ENCODE assay signal across 14 cellular contexts in genomic region chr1:116454940-116455339, GRCh38.
DNase-seq lines count a peak whose midpoint lies in the region; ATAC-seq and TF ChIP-seq lines count a peak whose summit lies in the region.
"Had no signal": no experiment of that assay in that cellular context is flagged by ENCODE, and none has a peak within 500 bp of the region (broad histone marks: within the 10 kb centered on the region; RNA-seq: fewer than 3 reads in every experiment).

No MANE protein-coding gene starts in this region.

- H3K4me1 ChIP-seq in SK-N-SH (ENCODE audit: control insufficient read depth in 1 of 2, insufficient read depth in 2 of 2, low read depth in 1 of 2, low read length in 1 of 2): peaks cover 0 to 7% of the 10 kb centered on the region in 2 experiments; a peak in 1 of 4 replicates
- no peaks in the 10 kb centered on the region for H3K4me1 ChIP-seq in tibial nerve

- peak overlapping the region; percentile 9 for H3K27ac Mint-ChIP-seq in activated T-helper 17 cell treated with anti-CD3 and anti-CD28 coated beads, Interleukin-2, amount 50 U/mL, for 72 hours

- H3K4me1 Mint-ChIP-seq in activated T-helper 17 cell treated with anti-CD3 and anti-CD28 coated beads, Interleukin-2, amount 50 U/mL, for 72 hours: no peaks in the 10 kb centered on the region
- H3K4me1 Mint-ChIP-seq: CD8-positive, alpha-beta memory T cell had no signal

- POLR2A ChIA-PET in SK-N-SH (lab: Yijun Ruan, JAX): no interaction called here

- H3K9ac ChIP-seq in SK-N-SH: no peak overlapping the region
- H3K9ac ChIP-seq: GM23248 had no signal

- H3K9me3 ChIP-seq in SK-N-SH (no peaks in the 10 kb centered on the region), tibial nerve (no peaks in the 10 kb centered on the region)

- H3K4me2 ChIP-seq in SK-N-SH: no peak overlapping the region

- H3K4me3 ChIP-seq in SK-N-SH (ENCODE audit: low read depth in 2 of 2, low read length in 1 of 2) (no peak overlapping the region), tibial nerve (no peak overlapping the region)
- H3K4me3 ChIP-seq: GM23248 had no signal

- H3K4me3 Mint-ChIP-seq in activated T-helper 17 cell treated with anti-CD3 and anti-CD28 coated beads, Interleukin-2, amount 50 U/mL, for 72 hours: no peak overlapping the region
- H3K4me3 Mint-ChIP-seq: CD8-positive, alpha-beta memory T cell; H9 had no signal

- no peaks in the 10 kb centered on the region for H3K79me2 ChIP-seq in SK-N-SH (ENCODE audit: insufficient read depth)

- H3K27me3 ChIP-seq in SK-N-SH (ENCODE audit: insufficient read depth) (no peaks in the 10 kb centered on the region), tibial nerve (no peaks in the 10 kb centered on the region)

- TF ChIP-seq EP300 in SK-N-SH (IDR thresholded peaks at IDR 0.05; ENCODE audit: borderline replicate concordance in 1 of 2, low read depth in 1 of 2, low read length in 1 of 2) (no peak), tibial nerve (IDR thresholded peaks at IDR 0.05) (no peak)

- no peak for TF ChIP-seq CTCF in SK-N-SH (IDR thresholded peaks at IDR 0.05)
- no peak for TF ChIP-seq CTCF in tibial nerve (IDR thresholded peaks at IDR 0.05)

- H3K27me3 Mint-ChIP-seq in activated T-helper 17 cell treated with anti-CD3 and anti-CD28 coated beads, Interleukin-2, amount 50 U/mL, for 72 hours: no peaks in the 10 kb centered on the region

- no peak for TF ChIP-seq RAD21 in SK-N-SH (IDR thresholded peaks at IDR 0.05; ENCODE audit: low read length)

- no peak for TF ChIP-seq POLR2A in tibial nerve (IDR thresholded peaks at IDR 0.05)

- peak; percentile 8 for DNase-seq in SK-N-SH
- DNase-seq in myocyte (ENCODE audit: low read depth): peak; percentile 26
- no peak for DNase-seq in tibial nerve (ENCODE audit: low spot score in 2 of 2)
- DNase-seq in activated naive CD4-positive, alpha-beta T cell treated with Interleukin-2 at 50 U/mL for 16 hours: no peak
- no peak for DNase-seq in stimulated activated CD8-positive, alpha-beta memory T cell treated with anti-CD3 and anti-CD28 coated beads, Interleukin-4, amount 100 ng/mL, for 48 hours
- no peak for DNase-seq in activated effector memory CD4-positive, alpha-beta T cell treated with Interleukin-2 at 50 U/mL for 16 hours
- DNase-seq: CD8-positive, alpha-beta memory T cell; DMS53; GM23248; H9 had no signal

- H4K20me1 ChIP-seq in SK-N-SH (ENCODE audit: insufficient read depth): no peaks in the 10 kb centered on the region

- H3K36me3 ChIP-seq in SK-N-SH (replicated peaks in 1 of 2; ENCODE audit: control insufficient read depth in 1 of 2, insufficient read depth in 2 of 2, low read length in 1 of 2) (no peaks in the 10 kb centered on the region), tibial nerve (no peaks in the 10 kb centered on the region)

- ATAC-seq in SK-N-SH treated with all-trans-retinoic acid at 6 μM for 48 hours: no peak
- no peak for ATAC-seq in activated T-helper 17 cell treated with anti-CD3 and anti-CD28 coated beads, Interleukin-2, amount 50 U/mL, for 72 hours (replicated peaks)

- CTCF ChIA-PET in SK-N-SH (lab: Yijun Ruan, JAX): interaction anchor here (1.0 to 1.2 kb wide), 4 partner anchors 21 to 30 kb away, joined by 3 to 4 read pairs (median 3); no protein-coding TSS in a partner anchor

- WGBS in SK-N-SH (ENCODE audit: low lambda C conversion rate): 37% methylated on average over 2 of the region's 3 CpGs
- 58 to 76% methylated on average over 2 to 3 of the region's 3 CpGs for WGBS in tibial nerve, 2 donors

- H3K36me3 Mint-ChIP-seq in activated T-helper 17 cell treated with anti-CD3 and anti-CD28 coated beads, Interleukin-2, amount 50 U/mL, for 72 hours (ENCODE audit: low read depth): no peaks in the 10 kb centered on the region
- H3K36me3 Mint-ChIP-seq: CD8-positive, alpha-beta memory T cell had no signal

- H3K9me2 ChIP-seq in SK-N-SH: no peaks in the 10 kb centered on the region

- no peaks in the 10 kb centered on the region for H3F3A ChIP-seq in SK-N-SH (replicated peaks; ENCODE audit: insufficient read depth)

- H3K27ac ChIP-seq in SK-N-SH (ENCODE audit: low read depth in 2 of 2, low read length in 1 of 2) (no peak overlapping the region), tibial nerve (peak overlapping the region in 3 of 4 donors; percentile 25 to 81 (median 79))
- H3K27ac ChIP-seq: 22Rv1, GM23248, HL-60 had no signal

- H2AFZ ChIP-seq in SK-N-SH (ENCODE audit: low read depth): no peak overlapping the region
- H2AFZ ChIP-seq: GM23248 had no signal

- H3K9me3 Mint-ChIP-seq in activated T-helper 17 cell treated with anti-CD3 and anti-CD28 coated beads, Interleukin-2, amount 50 U/mL, for 72 hours: no peaks in the 10 kb centered on the region
- H3K9me3 Mint-ChIP-seq: CD8-positive, alpha-beta memory T cell; H9 had no signal

TF ChIP-seq in SK-N-SH, 30 proteins besides CTCF, POLR2A, EP300 and RAD21:
- no peak for TF ChIP-seq FOXJ3 (CRISPR knock-in tag; IDR thresholded peaks at IDR 0.05)
- no peak for TF ChIP-seq RXRA (IDR thresholded peaks at IDR 0.05; ENCODE audit: borderline replicate concordance, low read depth)
- no peak for TF ChIP-seq RFX5 (IDR thresholded peaks at IDR 0.05; ENCODE audit: low read length)
- TF ChIP-seq SMC3 (IDR thresholded peaks at IDR 0.05; ENCODE audit: low read depth, low read length): no peak
- TF ChIP-seq, protein P1, sequence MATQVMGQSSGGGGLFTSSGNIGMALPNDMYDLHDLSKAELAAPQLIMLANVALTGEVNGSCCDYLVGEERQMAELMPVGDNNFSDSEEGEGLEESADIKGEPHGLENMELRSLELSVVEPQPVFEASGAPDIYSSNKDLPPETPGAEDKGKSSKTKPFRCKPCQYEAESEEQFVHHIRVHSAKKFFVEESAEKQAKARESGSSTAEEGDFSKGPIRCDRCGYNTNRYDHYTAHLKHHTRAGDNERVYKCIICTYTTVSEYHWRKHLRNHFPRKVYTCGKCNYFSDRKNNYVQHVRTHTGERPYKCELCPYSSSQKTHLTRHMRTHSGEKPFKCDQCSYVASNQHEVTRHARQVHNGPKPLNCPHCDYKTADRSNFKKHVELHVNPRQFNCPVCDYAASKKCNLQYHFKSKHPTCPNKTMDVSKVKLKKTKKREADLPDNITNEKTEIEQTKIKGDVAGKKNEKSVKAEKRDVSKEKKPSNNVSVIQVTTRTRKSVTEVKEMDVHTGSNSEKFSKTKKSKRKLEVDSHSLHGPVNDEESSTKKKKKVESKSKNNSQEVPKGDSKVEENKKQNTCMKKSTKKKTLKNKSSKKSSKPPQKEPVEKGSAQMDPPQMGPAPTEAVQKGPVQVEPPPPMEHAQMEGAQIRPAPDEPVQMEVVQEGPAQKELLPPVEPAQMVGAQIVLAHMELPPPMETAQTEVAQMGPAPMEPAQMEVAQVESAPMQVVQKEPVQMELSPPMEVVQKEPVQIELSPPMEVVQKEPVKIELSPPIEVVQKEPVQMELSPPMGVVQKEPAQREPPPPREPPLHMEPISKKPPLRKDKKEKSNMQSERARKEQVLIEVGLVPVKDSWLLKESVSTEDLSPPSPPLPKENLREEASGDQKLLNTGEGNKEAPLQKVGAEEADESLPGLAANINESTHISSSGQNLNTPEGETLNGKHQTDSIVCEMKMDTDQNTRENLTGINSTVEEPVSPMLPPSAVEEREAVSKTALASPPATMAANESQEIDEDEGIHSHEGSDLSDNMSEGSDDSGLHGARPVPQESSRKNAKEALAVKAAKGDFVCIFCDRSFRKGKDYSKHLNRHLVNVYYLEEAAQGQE (IDR thresholded peaks at IDR 0.05; ENCODE audit: low read depth, low read length): no peak
- no peak for TF ChIP-seq FOXM1 (IDR thresholded peaks at IDR 0.05; ENCODE audit: low read depth)

TF ChIP-seq in SK-N-SH treated with all-trans-retinoic acid at 6 μM for 48 hours, 23 proteins besides CTCF, POLR2A, EP300 and RAD21 (continues in another document):
- no peak for TF ChIP-seq ESRRG (CRISPR knock-in tag; IDR thresholded peaks at IDR 0.05)
- no peak for TF ChIP-seq ZNF565 (CRISPR knock-in tag; conservative IDR thresholded peaks at IDR 0.05; ENCODE audit: low read depth)
- no peak for TF ChIP-seq GLIS3 (CRISPR knock-in tag; IDR thresholded peaks at IDR 0.05)
- no peak for TF ChIP-seq ZFP30 (CRISPR knock-in tag; IDR thresholded peaks at IDR 0.05)
- TF ChIP-seq POU6F1 (CRISPR knock-in tag; IDR thresholded peaks at IDR 0.05; ENCODE audit: borderline replicate concordance, low read depth): no peak
- no peak for TF ChIP-seq PPARA (CRISPR knock-in tag; IDR thresholded peaks at IDR 0.05; ENCODE audit: borderline replicate concordance)
- TF ChIP-seq ZNF70 (CRISPR knock-in tag; IDR thresholded peaks at IDR 0.05): no peak
- TF ChIP-seq ARNTL (CRISPR knock-in tag; IDR thresholded peaks at IDR 0.05; ENCODE audit: borderline replicate concordance, low read depth): no peak
- TF ChIP-seq OSR1 (CRISPR knock-in tag; IDR thresholded peaks at IDR 0.05): no peak
- no peak for TF ChIP-seq ZNF8 (CRISPR knock-in tag; IDR thresholded peaks at IDR 0.05)
- TF ChIP-seq TCF4 (CRISPR knock-in tag; IDR thresholded peaks at IDR 0.05; ENCODE audit: borderline replicate concordance): no peak
- TF ChIP-seq TOX (CRISPR knock-in tag; IDR thresholded peaks at IDR 0.05; ENCODE audit: borderline replicate concordance): no peak
- TF ChIP-seq ZC3H10 (CRISPR knock-in tag; IDR thresholded peaks at IDR 0.05): no peak
- TF ChIP-seq CSRNP3 (CRISPR knock-in tag; IDR thresholded peaks at IDR 0.05): no peak

Comparison
In these comparisons a context has a peak if more than half of its experiments do, and no peak if none do; other contexts are left out.
1. DNase-seq: peak in SK-N-SH (single experiment) and myocyte (single experiment); none in tibial nerve (0 of 2), activated naive CD4-positive, alpha-beta T cell treated with Interleukin-2 at 50 U/mL for 16 hours (single experiment), stimulated activated CD8-positive, alpha-beta memory T cell treated with anti-CD3 and anti-CD28 coated beads, Interleukin-4, amount 100 ng/mL, for 48 hours (single experiment) and activated effector memory CD4-positive, alpha-beta T cell treated with Interleukin-2 at 50 U/mL for 16 hours (single experiment).
2. H3K27ac ChIP-seq: peak in tibial nerve (3 of 4); none in SK-N-SH (0 of 2).